In genomic region chr4:119299221-119300071, GRCh38 we compare ENCODE assay signal across 9 cellular contexts. TPM values are rescaled to one million over a fixed set of nuclear protein-coding genes. Genes with fewer than 3 reads are reported as not detected.
A peak's percentile ranks its signal among the peaks of the same experiment; 100 is the strongest.
DNase-seq lines count a peak whose midpoint lies in the region; FAIRE-seq and TF ChIP-seq lines count a peak whose summit lies in the region.
"Had no signal": no experiment of that assay in that cellular context is flagged by ENCODE, and none has a peak within 500 bp of the region (broad histone marks: within the 10 kb centered on the region; RNA-seq: fewer than 3 reads in every experiment).

No MANE protein-coding gene starts in this region.

- H3K9me3 ChIP-seq in HEK293 (ENCODE audit: control insufficient read depth, insufficient read depth, low read depth, low read length) (no peaks in the 10 kb centered on the region), mucosa of rectum (ENCODE audit: control insufficient read depth in 2 of 2, low read length in 2 of 2) (no peaks in the 10 kb centered on the region)

- no peak for TF ChIP-seq POLR2A in GM12892 (IDR thresholded peaks at IDR 0.05; ENCODE audit: low read depth, low read length)
- no peak for TF ChIP-seq POLR2A in NB4 (IDR thresholded peaks at IDR 0.05; ENCODE audit: extremely low read depth, insufficient read length)

- H3K4me3 ChIP-seq in HEK293 (ENCODE audit: low read depth, low read length): peak overlapping the region; percentile 51
- H3K4me3 ChIP-seq in NB4 (ENCODE audit: low read depth, low read length): peak overlapping the region; percentile 94
- peak overlapping the region; percentile 52 to 97 (median 85) for H3K4me3 ChIP-seq in dorsolateral prefrontal cortex
- peak overlapping the region; percentile 87 to 99 for H3K4me3 ChIP-seq in mucosa of rectum (ENCODE audit: low read length in 2 of 2)

- H3K27me3 ChIP-seq in dorsolateral prefrontal cortex (no peaks in the 10 kb centered on the region), mucosa of rectum (ENCODE audit: control insufficient read depth in 2 of 2, insufficient read depth in 2 of 2, low read length in 2 of 2) (no peaks in the 10 kb centered on the region)

- H3K27ac ChIP-seq in HEK293 (ENCODE audit: extremely low read depth, low read depth, low read length): peak overlapping the region; percentile 67; the same call in 1 of the 2 replicates
- H3K27ac ChIP-seq in dorsolateral prefrontal cortex: peak overlapping the region in 55 of 59 donors; percentile 9 to 95 (median 88)
- H3K27ac ChIP-seq in mucosa of rectum (ENCODE audit: low read depth in 2 of 2, low read length in 2 of 2): peak overlapping the region; percentile 94 to 96

- CTCF ChIA-PET in HEK293 (lab: Yijun Ruan, JAX): interaction anchor here (1.0 to 1.6 kb wide), 3 partner anchors 8 to 317 kb away, joined by 5 to 8 read pairs (median 6); no protein-coding TSS in a partner anchor

- H3K36me3 ChIP-seq in HEK293 (ENCODE audit: control insufficient read depth in 2 of 2, insufficient read depth in 1 of 2, low read length in 2 of 2): peaks cover 6 to 29% of the 10 kb centered on the region in 2 experiments
- peaks cover 6 to 20% of the 10 kb centered on the region in 2 donors for H3K36me3 ChIP-seq in mucosa of rectum (ENCODE audit: control insufficient read depth in 2 of 2, insufficient read depth in 2 of 2, low read length in 2 of 2)

- H3K9ac ChIP-seq in mucosa of rectum (ENCODE audit: low read depth in 1 of 2, low read length in 2 of 2): peak overlapping the region; percentile 81 to 98

- intact Hi-C loops in dorsolateral prefrontal cortex (cut with DNase I): loop anchor here in 1 of 2 donors (10.0 kb wide), 1 partner anchor 155 kb away; no protein-coding TSS in a partner anchor
- intact Hi-C loops in posterior cingulate gyrus (cut with DNase I): no loop called here

- POLR2A ChIA-PET in HEK293 (lab: Yijun Ruan, JAX): interaction anchor here (1.0 to 2.3 kb wide), 3 partner anchors 8 to 87 kb away, joined by 3 to 13 read pairs (median 4); partner anchors contain the start of gene USP53

- TF ChIP-seq CTCF in HEK293 (tag by site-specific recombination; IDR thresholded peaks at IDR 0.05) (no peak), NB4 (IDR thresholded peaks at IDR 0.05; ENCODE audit: low read depth, low read length) (no peak), dorsolateral prefrontal cortex (IDR thresholded peaks at IDR 0.05 in 54 of 56, conservative IDR thresholded peaks at IDR 0.05 in 2 of 56; ENCODE audit: low read depth in 1 of 56, partially characterized antibody in 56 of 56) (no peak)

- H3K4me1 ChIP-seq in HEK293 (ENCODE audit: control insufficient read depth, insufficient read depth, low read length) (peaks cover 5% of the 10 kb centered on the region; the same call in 1 of the 2 replicates), mucosa of rectum (ENCODE audit: control insufficient read depth in 2 of 2, insufficient read depth in 2 of 2, low read length in 2 of 2) (peaks cover 14 to 17% of the 10 kb centered on the region in 2 donors)

- no peak for FAIRE-seq in GM12892 (lab: Jason Lieb, UNC)

- DNase-seq in GM12892 (ENCODE audit: insufficient read length): peak; percentile 12
- peak; percentile 50 for DNase-seq in NB4 (ENCODE audit: low read depth)
- no peak for DNase-seq in dorsolateral prefrontal cortex
- DNase-seq in SHP77 treated with DMSO at 0.1 percent for 48 hours (lab: John Stamatoyannopoulos, UW): no peak
- DNase-seq in dedifferentiated amniotic fluid mesenchymal stem cell (ENCODE audit: extremely low spot score): no peak
- no peak for DNase-seq in posterior cingulate gyrus

TF ChIP-seq in HEK293, 187 proteins besides CTCF, POLR2A, EP300 and RAD21:
- TF ChIP-seq ZFP37 (tag by site-specific recombination; IDR thresholded peaks at IDR 0.05) (no peak), ZNF664 (tag by site-specific recombination; IDR thresholded peaks at IDR 0.05) (peak; percentile 87)
TF ChIP-seq in HEK293: peak in this region for 1.

RNA-seq across cellular contexts. Expression of gene FABP2, which starts 22.5 kb away (rescaled TPM):
- not detected for polyA plus RNA-seq in GM12892 (2012; ENCODE audit: missing spikeins)
- total RNA-seq in dorsolateral prefrontal cortex: not detected
- total RNA-seq: dermis microvascular lymphatic vessel endothelial cell had no signal

Comparison
In these comparisons a context has a peak if more than half of its experiments do, and no peak if none do; other contexts are left out.
1. DNase-seq: peak in GM12892 (single experiment) and NB4 (single experiment); none in dorsolateral prefrontal cortex (0 of 10), SHP77 treated with DMSO at 0.1 percent for 48 hours (single experiment), dedifferentiated amniotic fluid mesenchymal stem cell (single experiment) and posterior cingulate gyrus (0 of 10).
2. Peak in every context shown above with its lines, with median percentiles within 50 percentile points of each other: H3K27ac ChIP-seq and H3K4me3 ChIP-seq.